1 cellular context compared by ENCODE assay signal in genomic region chr7:100158229-100159098, GRCh38.
A peak's percentile ranks its signal among the peaks of the same experiment; 100 is the strongest.
TF ChIP-seq lines count a peak whose summit lies in the region.

A gene with protein sequence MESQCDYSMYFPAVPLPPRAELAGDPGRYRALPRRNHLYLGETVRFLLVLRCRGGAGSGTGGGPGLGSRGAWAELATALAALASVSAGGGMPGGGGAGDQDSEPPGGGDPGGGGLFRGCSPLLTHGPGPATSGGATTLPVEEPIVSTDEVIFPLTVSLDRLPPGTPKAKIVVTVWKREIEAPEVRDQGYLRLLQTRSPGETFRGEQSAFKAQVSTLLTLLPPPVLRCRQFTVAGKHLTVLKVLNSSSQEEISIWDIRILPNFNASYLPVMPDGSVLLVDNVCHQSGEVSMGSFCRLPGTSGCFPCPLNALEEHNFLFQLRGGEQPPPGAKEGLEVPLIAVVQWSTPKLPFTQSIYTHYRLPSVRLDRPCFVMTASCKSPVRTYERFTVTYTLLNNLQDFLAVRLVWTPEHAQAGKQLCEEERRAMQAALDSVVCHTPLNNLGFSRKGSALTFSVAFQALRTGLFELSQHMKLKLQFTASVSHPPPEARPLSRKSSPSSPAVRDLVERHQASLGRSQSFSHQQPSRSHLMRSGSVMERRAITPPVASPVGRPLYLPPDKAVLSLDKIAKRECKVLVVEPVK (minus strand): TSS chr7:100158723. CDS start chr7:100158499, 224 bp downstream.

TF ChIP-seq in K562, 482 proteins besides CTCF, POLR2A, EP300 and RAD21 (continued from another document and continues in another):
- TF ChIP-seq ATF3 (IDR thresholded peaks at IDR 0.05) (no peak), ATF3 (CRISPR knock-in tag; conservative IDR thresholded peaks at IDR 0.05) (0 out of 2 replicates have a peak, but pooled peaks have one; percentile 43), U2AF1 (optimal IDR thresholded peaks at IDR 0.05; ENCODE audit: low read depth, low read length) (peak; percentile 73), ZFPM2 (CRISPR knock-in tag; IDR thresholded peaks at IDR 0.05) (0 out of 2 replicates have a peak, but pooled peaks have one; percentile 90), RHOXF2B (CRISPR knock-in tag; conservative IDR thresholded peaks at IDR 0.05) (0 out of 2 replicates have a peak, but pooled peaks have one; percentile 27), SRSF3 (IDR thresholded peaks at IDR 0.05; ENCODE audit: insufficient read depth, low read length) (no peak), ZNF263 (CRISPR knock-in tag; IDR thresholded peaks at IDR 0.05; ENCODE audit: borderline replicate concordance) (no peak), DPF2 (IDR thresholded peaks at IDR 0.05) (peak; percentile 74; the same call in 1 of the 2 replicates), GABPB1 (CRISPR knock-in tag; IDR thresholded peaks at IDR 0.05) (peak; percentile 85), KAT2B (IDR thresholded peaks at IDR 0.05; ENCODE audit: low read depth, low read length) (no peak), GTF2E2 (tag; IDR thresholded peaks at IDR 0.05) (peak; percentile 74), IRF2 (CRISPR knock-in tag; IDR thresholded peaks at IDR 0.05) (no peak), ZNF830 (CRISPR knock-in tag; IDR thresholded peaks at IDR 0.05) (peak; percentile 66; the same call in 1 of the 2 replicates), HDAC2 (IDR thresholded peaks at IDR 0.05) (peak; percentile 66; the same call in 1 of the 2 replicates), SP2 (IDR thresholded peaks at IDR 0.05; ENCODE audit: extremely low read depth, low read depth, low read length, poor library complexity, severe bottlenecking) (no peak), ZNF316 (IDR thresholded peaks at IDR 0.05) (peak; percentile 93), ATF6 (CRISPR knock-in tag; IDR thresholded peaks at IDR 0.05) (0 out of 2 replicates have a peak, but pooled peaks have one; percentile 32), ZNF589 (CRISPR knock-in tag; IDR thresholded peaks at IDR 0.05; ENCODE audit: low read depth) (peak; percentile 66; the same call in 1 of the 2 replicates), ELF2 (CRISPR knock-in tag; IDR thresholded peaks at IDR 0.05) (0 out of 2 replicates have a peak, but pooled peaks have one; percentile 38), PHF20 (IDR thresholded peaks at IDR 0.05; ENCODE audit: partially characterized antibody) (peak; percentile 36), ZNF766 (CRISPR knock-in tag; conservative IDR thresholded peaks at IDR 0.05) (peak; percentile 76; the same call in 1 of the 2 replicates), SIN3A (IDR thresholded peaks at IDR 0.05; ENCODE audit: borderline replicate concordance in 2 of 2, control insufficient read depth in 1 of 2, low read depth in 2 of 2, low read length in 2 of 2) (peak; percentile 85 to 95), MCM5 (IDR thresholded peaks at IDR 0.05; ENCODE audit: low read depth) (no peak), ZNF639 (CRISPR knock-in tag; conservative IDR thresholded peaks at IDR 0.05 in 1 of 2, IDR thresholded peaks at IDR 0.05 in 1 of 2) (peak; percentile 63 to 94; a peak in 2 of 4 replicates), STAT5A (IDR thresholded peaks at IDR 0.05; ENCODE audit: borderline replicate concordance, low read length) (peak; percentile 69), KAT7 (CRISPR knock-in tag; IDR thresholded peaks at IDR 0.05; ENCODE audit: borderline replicate concordance) (peak; percentile 70; the same call in 1 of the 2 replicates), TAF7 (tag; IDR thresholded peaks at IDR 0.05) (0 out of 2 replicates have a peak, but pooled peaks have one; percentile 44), CTBP1 (IDR thresholded peaks at IDR 0.05; ENCODE audit: borderline replicate concordance) (no peak; the same call in 1 of the 2 replicates), ZNF165 (CRISPR knock-in tag; IDR thresholded peaks at IDR 0.05; ENCODE audit: borderline replicate concordance) (0 out of 2 replicates have a peak, but pooled peaks have one; percentile 29), SAFB (IDR thresholded peaks at IDR 0.05; ENCODE audit: borderline replicate concordance, low read depth, low read length) (peak; percentile 57; the same call in 1 of the 2 replicates), ZBED1 (IDR thresholded peaks at IDR 0.05) (no peak), XRCC5 (IDR thresholded peaks at IDR 0.05; ENCODE audit: low read depth, low read length) (0 out of 2 replicates have a peak, but pooled peaks have one; percentile 25), UBTF (IDR thresholded peaks at IDR 0.05; ENCODE audit: borderline replicate concordance in 1 of 2, low read depth in 2 of 2, low read length in 2 of 2) (peak in 1 of 2 experiments; percentile 58; a peak in 2 of 4 replicates), HLTF (IDR thresholded peaks at IDR 0.05) (peak; percentile 46; the same call in 1 of the 2 replicates), E2F8 (IDR thresholded peaks at IDR 0.05; ENCODE audit: low read depth, partially characterized antibody) (peak; percentile 80), TRIM28 (IDR thresholded peaks at IDR 0.05) (peak; percentile 85; the same call in 1 of the 2 replicates), FIP1L1 (IDR thresholded peaks at IDR 0.05; ENCODE audit: low read depth, low read length, poor library complexity, severe bottlenecking) (peak; percentile 95), CHD1 (IDR thresholded peaks at IDR 0.05; ENCODE audit: low read length) (peak; percentile 56), KDM5B (IDR thresholded peaks at IDR 0.05; ENCODE audit: insufficient replicate concordance, low read depth, low read length) (peak; percentile 29), VEZF1 (CRISPR knock-in tag; IDR thresholded peaks at IDR 0.05) (peak; percentile 92), TOE1 (IDR thresholded peaks at IDR 0.05; ENCODE audit: borderline replicate concordance) (peak; percentile 53; the same call in 1 of the 2 replicates), TOE1 (CRISPR knock-in tag; IDR thresholded peaks at IDR 0.05; ENCODE audit: borderline replicate concordance, low read depth) (no peak), CBFB (CRISPR knock-in tag; IDR thresholded peaks at IDR 0.05) (no peak), HNRNPK (IDR thresholded peaks at IDR 0.05; ENCODE audit: low read depth, low read length, poor library complexity, severe bottlenecking) (peak; percentile 56), PML (IDR thresholded peaks at IDR 0.05; ENCODE audit: low read length) (peak; percentile 70; the same call in 1 of the 2 replicates)
- TF ChIP-seq, protein P1, sequence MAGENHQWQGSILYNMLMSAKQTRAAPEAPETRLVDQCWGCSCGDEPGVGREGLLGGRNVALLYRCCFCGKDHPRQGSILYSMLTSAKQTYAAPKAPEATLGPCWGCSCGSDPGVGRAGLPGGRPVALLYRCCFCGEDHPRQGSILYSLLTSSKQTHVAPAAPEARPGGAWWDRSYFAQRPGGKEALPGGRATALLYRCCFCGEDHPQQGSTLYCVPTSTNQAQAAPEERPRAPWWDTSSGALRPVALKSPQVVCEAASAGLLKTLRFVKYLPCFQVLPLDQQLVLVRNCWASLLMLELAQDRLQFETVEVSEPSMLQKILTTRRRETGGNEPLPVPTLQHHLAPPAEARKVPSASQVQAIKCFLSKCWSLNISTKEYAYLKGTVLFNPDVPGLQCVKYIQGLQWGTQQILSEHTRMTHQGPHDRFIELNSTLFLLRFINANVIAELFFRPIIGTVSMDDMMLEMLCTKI (IDR thresholded peaks at IDR 0.05; ENCODE audit: partially characterized antibody) = no peak
- TF ChIP-seq, protein P2, sequence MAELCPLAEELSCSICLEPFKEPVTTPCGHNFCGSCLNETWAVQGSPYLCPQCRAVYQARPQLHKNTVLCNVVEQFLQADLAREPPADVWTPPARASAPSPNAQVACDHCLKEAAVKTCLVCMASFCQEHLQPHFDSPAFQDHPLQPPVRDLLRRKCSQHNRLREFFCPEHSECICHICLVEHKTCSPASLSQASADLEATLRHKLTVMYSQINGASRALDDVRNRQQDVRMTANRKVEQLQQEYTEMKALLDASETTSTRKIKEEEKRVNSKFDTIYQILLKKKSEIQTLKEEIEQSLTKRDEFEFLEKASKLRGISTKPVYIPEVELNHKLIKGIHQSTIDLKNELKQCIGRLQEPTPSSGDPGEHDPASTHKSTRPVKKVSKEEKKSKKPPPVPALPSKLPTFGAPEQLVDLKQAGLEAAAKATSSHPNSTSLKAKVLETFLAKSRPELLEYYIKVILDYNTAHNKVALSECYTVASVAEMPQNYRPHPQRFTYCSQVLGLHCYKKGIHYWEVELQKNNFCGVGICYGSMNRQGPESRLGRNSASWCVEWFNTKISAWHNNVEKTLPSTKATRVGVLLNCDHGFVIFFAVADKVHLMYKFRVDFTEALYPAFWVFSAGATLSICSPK (IDR thresholded peaks at IDR 0.05; ENCODE audit: borderline replicate concordance) = no peak
- TF ChIP-seq, protein P3, sequence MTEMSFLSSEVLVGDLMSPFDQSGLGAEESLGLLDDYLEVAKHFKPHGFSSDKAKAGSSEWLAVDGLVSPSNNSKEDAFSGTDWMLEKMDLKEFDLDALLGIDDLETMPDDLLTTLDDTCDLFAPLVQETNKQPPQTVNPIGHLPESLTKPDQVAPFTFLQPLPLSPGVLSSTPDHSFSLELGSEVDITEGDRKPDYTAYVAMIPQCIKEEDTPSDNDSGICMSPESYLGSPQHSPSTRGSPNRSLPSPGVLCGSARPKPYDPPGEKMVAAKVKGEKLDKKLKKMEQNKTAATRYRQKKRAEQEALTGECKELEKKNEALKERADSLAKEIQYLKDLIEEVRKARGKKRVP (CRISPR knock-in tag; IDR thresholded peaks at IDR 0.05) = peak; percentile 27; the same call in 1 of the 2 replicates
